Comparison of ENCODE assay signal across 8 cellular contexts in the genomic region with DNA sequence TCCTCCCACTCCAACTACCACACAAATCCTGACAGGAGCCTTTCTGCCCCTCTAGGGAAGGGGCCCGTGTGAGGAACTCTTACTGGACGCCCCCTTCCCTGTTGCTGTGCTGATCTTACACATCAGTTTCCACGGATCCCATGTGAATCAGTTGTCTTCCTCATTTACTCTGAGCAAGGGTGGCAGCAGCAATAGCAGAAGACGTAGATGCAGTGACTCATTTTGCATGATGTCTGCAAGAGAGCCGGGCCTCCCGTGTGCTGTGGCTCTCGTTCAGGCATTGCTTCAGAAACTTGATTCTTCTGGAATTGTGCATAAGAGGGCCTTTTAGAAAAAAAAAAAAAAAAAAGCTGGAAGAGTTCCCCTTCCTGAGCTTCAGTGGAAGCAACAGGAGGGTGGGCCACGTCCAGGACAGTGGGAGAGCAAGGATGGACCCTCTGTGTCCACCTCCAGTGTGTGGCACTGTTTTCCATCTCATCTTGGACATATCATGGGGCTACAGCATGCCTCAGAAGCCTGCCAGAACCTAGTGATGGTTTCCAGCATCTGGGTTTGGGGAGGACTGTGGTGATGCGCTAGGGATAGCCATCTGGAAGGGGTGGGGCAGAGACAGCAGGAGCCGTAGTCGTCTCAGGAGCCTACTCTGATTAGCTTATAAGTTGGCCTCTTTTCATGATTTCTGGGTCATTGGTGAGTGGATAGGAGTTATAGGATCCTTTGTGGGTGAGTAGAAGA.
A peak's percentile ranks its signal among the peaks of the same experiment; 100 is the strongest.
DNase-seq lines count a peak whose midpoint lies in the region; FAIRE-seq and TF ChIP-seq lines count a peak whose summit lies in the region.

No MANE protein-coding gene starts in this region.

- peaks cover 28 to 29% of the 10 kb centered on the region in 2 experiments for H3K4me1 ChIP-seq in SK-N-SH (ENCODE audit: control insufficient read depth in 1 of 2, insufficient read depth in 2 of 2, low read depth in 1 of 2, low read length in 1 of 2)
- peaks cover 12% of the 10 kb centered on the region for H3K4me1 ChIP-seq in SJCRH30
- H3K4me1 ChIP-seq in H9 (ENCODE audit: insufficient read depth, low read length), result no peaks in the 10 kb centered on the region

- no peaks in the 10 kb centered on the region for H3K36me3 Mint-ChIP-seq in H9 (ENCODE audit: insufficient read depth in 1 of 3, low read depth in 3 of 3)

- CTCF ChIA-PET in SK-N-SH (lab: Yijun Ruan, JAX), result interaction anchor here (1.7 kb wide), 1 partner anchor 9 kb away, joined by 3 read pairs; no protein-coding TSS in a partner anchor

- H3K18ac ChIP-seq in H9 (ENCODE audit: insufficient read length, low read depth, low read length), result no peak overlapping the region

- H3K4me3 Mint-ChIP-seq in H9, result no peak overlapping the region

- no peak for FAIRE-seq in D721Med (lab: Jason Lieb, UNC)

- DNase-seq in DMS 273 treated with DMSO at 0.1 percent for 48 hours (lab: John Stamatoyannopoulos, UW) (peak; percentile 50), SK-N-SH (peak; percentile 38), fibroblast of pulmonary artery (ENCODE audit: low read depth) (peak; percentile 93), posterior cingulate gyrus (peak in 6 of 10 donors; percentile 14 to 81 (median 50)), SJCRH30 (no peak), D721Med (ENCODE audit: insufficient read length, low spot score) (no peak), H9 (no peak)
- DNase-seq in stimulated activated CD4-positive, alpha-beta T cell treated with anti-CD3 and anti-CD28 coated beads, Interleukin-12 subunit alpha, Interleukin-12 subunit beta, amount 100 ng/mL, for 4 hours, result no peak

- H2AK5ac ChIP-seq in H9 (ENCODE audit: insufficient read length, low read length), result no peak overlapping the region

- H3K9me3 ChIP-seq in SK-N-SH (no peaks in the 10 kb centered on the region), SJCRH30 (replicated peaks) (no peaks in the 10 kb centered on the region), H9 (ENCODE audit: control insufficient read depth, low read depth, low read length) (no peaks in the 10 kb centered on the region)

- WGBS in SK-N-SH (ENCODE audit: low lambda C conversion rate), result 28% methylated on average over 11 of the region's 11 CpGs
- WGBS in H9 (ENCODE audit: extremely low coverage, insufficient read length, low lambda C conversion rate), result no CpG with 5 or more reads among the region's 11 CpGs

- no peak overlapping the region for H2BK5ac ChIP-seq in H9 (ENCODE audit: insufficient read length, low read length)

- no peak overlapping the region for H2BK12ac ChIP-seq in H9 (ENCODE audit: insufficient read length, low read depth, low read length)

- H4K8ac ChIP-seq in H9 (replicated peaks; ENCODE audit: insufficient read length, low read depth, low read length), result no peak overlapping the region

- no peak overlapping the region for H2BK20ac ChIP-seq in H9 (ENCODE audit: low read depth, low read length, poor library complexity, severe bottlenecking)

- no peaks in the 10 kb centered on the region for H3K9me2 ChIP-seq in SK-N-SH

- no peak overlapping the region for H2BK120ac ChIP-seq in H9 (ENCODE audit: low read depth, low read length, poor library complexity, severe bottlenecking)

- H3K56ac ChIP-seq in H9 (ENCODE audit: insufficient read length, low read depth, low read length), result no peak overlapping the region

- no peak overlapping the region for H3K23ac ChIP-seq in H9 (ENCODE audit: insufficient read length, low read depth, low read length)

- no peaks in the 10 kb centered on the region for H3K27me3 ChIP-seq in SK-N-SH (ENCODE audit: insufficient read depth)
- no peaks in the 10 kb centered on the region for H3K27me3 ChIP-seq in SJCRH30
- H3K27me3 ChIP-seq in H9 (ENCODE audit: insufficient read depth, low read length), result no peaks in the 10 kb centered on the region

- H3K36me3 ChIP-seq in SK-N-SH (replicated peaks in 1 of 2; ENCODE audit: control insufficient read depth in 1 of 2, insufficient read depth in 2 of 2, low read length in 1 of 2) (no peaks in the 10 kb centered on the region), SJCRH30 (no peaks in the 10 kb centered on the region)

- intact Hi-C loops in posterior cingulate gyrus (cut with DNase I), result no loop called here

- H3K79me2 ChIP-seq in SK-N-SH (ENCODE audit: insufficient read depth), result peaks cover 92% of the 10 kb centered on the region
- no peaks in the 10 kb centered on the region; the same call in 1 of the 2 replicates for H3K79me2 ChIP-seq in H9 (ENCODE audit: insufficient read depth, low read length)

- POLR2A ChIA-PET in SK-N-SH (lab: Yijun Ruan, JAX), result no interaction called here

- H3K27ac ChIP-seq in SK-N-SH (ENCODE audit: low read depth in 2 of 2, low read length in 1 of 2) (peak overlapping the region; percentile 43 to 88; a peak in 3 of 4 replicates), SJCRH30 (no peak overlapping the region), H9 (ENCODE audit: insufficient read length, low read depth, low read length) (no peak overlapping the region)

- H3K9ac ChIP-seq in SK-N-SH (peak overlapping the region; percentile 49; the same call in 1 of the 2 replicates), H9 (ENCODE audit: extremely low read depth, insufficient read length, low read length) (no peak overlapping the region)

- no peaks in the 10 kb centered on the region for H3K79me1 ChIP-seq in H9 (ENCODE audit: insufficient read depth, low read depth, low read length, poor library complexity, severe bottlenecking)

- H3K23me2 ChIP-seq in H9 (ENCODE audit: insufficient read length, low read depth, low read length, poor library complexity, severe bottlenecking), result no peaks in the 10 kb centered on the region

- no peak overlapping the region for H2BK15ac ChIP-seq in H9 (ENCODE audit: low read depth, low read length)

- H2AFZ ChIP-seq in SK-N-SH (ENCODE audit: low read depth) (no peak overlapping the region), H9 (ENCODE audit: low read length) (no peak overlapping the region)

- peaks cover 12% of the 10 kb centered on the region for H3F3A ChIP-seq in SK-N-SH (replicated peaks; ENCODE audit: insufficient read depth)

- TF ChIP-seq EP300 in SK-N-SH (IDR thresholded peaks at IDR 0.05; ENCODE audit: borderline replicate concordance in 1 of 2, low read depth in 1 of 2, low read length in 1 of 2), result 0 out of 4 replicates have a peak, but pooled peaks of 1 of the 2 experiments have one; percentile 15

- H3K4ac ChIP-seq in H9 (ENCODE audit: low read depth, low read length), result no peak overlapping the region

- peak overlapping the region in 1 of 3 experiments; percentile 61; a peak in 2 of 7 replicates for H3K27ac Mint-ChIP-seq in H9

- H3K27me3 Mint-ChIP-seq in H9 (ENCODE audit: low read depth), result no peaks in the 10 kb centered on the region

- no peak overlapping the region for H3T11ph ChIP-seq in H9 (ENCODE audit: low read length)

- H4K91ac ChIP-seq in H9 (ENCODE audit: insufficient read length, low read depth, low read length), result no peak overlapping the region

- H4K5ac ChIP-seq in H9 (ENCODE audit: insufficient read length, low read depth, low read length), result no peak overlapping the region

- no peak overlapping the region for H3K14ac ChIP-seq in H9 (ENCODE audit: insufficient read depth, low read length)

- H3K4me3 ChIP-seq in SK-N-SH (ENCODE audit: low read depth in 2 of 2, low read length in 1 of 2), result peak overlapping the region in 1 of 2 experiments; percentile 27; a peak in 1 of 4 replicates
- no peak overlapping the region for H3K4me3 ChIP-seq in fibroblast of pulmonary artery (replicated peaks; ENCODE audit: low read depth, low read length)
- no peak overlapping the region for H3K4me3 ChIP-seq in SJCRH30

- H3K4me2 ChIP-seq in SK-N-SH (peak overlapping the region; percentile 77), H9 (ENCODE audit: insufficient read depth, insufficient read length, low read length) (no peak overlapping the region)

- peak; percentile 53 for TF ChIP-seq RAD21 in SK-N-SH (IDR thresholded peaks at IDR 0.05; ENCODE audit: low read length)

- H4K20me1 ChIP-seq in SK-N-SH (ENCODE audit: insufficient read depth) (peaks cover 57% of the 10 kb centered on the region), H9 (ENCODE audit: control insufficient read depth, insufficient read depth, insufficient read length) (no peaks in the 10 kb centered on the region)

- H3K4me1 Mint-ChIP-seq in H9, result peaks cover 37 to 38% of the 10 kb centered on the region in 2 experiments

- no peaks in the 10 kb centered on the region for H3K9me3 Mint-ChIP-seq in H9

- peak; percentile 45 for TF ChIP-seq CTCF in SK-N-SH (IDR thresholded peaks at IDR 0.05)
- TF ChIP-seq CTCF in fibroblast of pulmonary artery (IDR thresholded peaks at IDR 0.05; ENCODE audit: low read length, missing control alignments), result peak; percentile 15
- TF ChIP-seq CTCF in D721Med (IDR thresholded peaks at IDR 0.05; ENCODE audit: insufficient read depth, missing control alignments), result no peak
- no peak for TF ChIP-seq CTCF in H9 (conservative IDR thresholded peaks at IDR 0.05)

TF ChIP-seq in SK-N-SH, 30 proteins besides CTCF, POLR2A, EP300 and RAD21:
- TF ChIP-seq, protein P1, sequence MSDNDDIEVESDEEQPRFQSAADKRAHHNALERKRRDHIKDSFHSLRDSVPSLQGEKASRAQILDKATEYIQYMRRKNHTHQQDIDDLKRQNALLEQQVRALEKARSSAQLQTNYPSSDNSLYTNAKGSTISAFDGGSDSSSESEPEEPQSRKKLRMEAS (IDR thresholded peaks at IDR 0.05; ENCODE audit: low read depth), result 0 out of 2 replicates have a peak, but pooled peaks have one; percentile 41
- TF ChIP-seq TCF12 (IDR thresholded peaks at IDR 0.05) (peak; percentile 75), EZH2phosphoT487 (IDR thresholded peaks at IDR 0.05; ENCODE audit: borderline replicate concordance, low read depth) (no peak), NFIC (IDR thresholded peaks at IDR 0.05; ENCODE audit: borderline replicate concordance) (no peak; the same call in 1 of the 2 replicates), TAF1 (IDR thresholded peaks at IDR 0.05; ENCODE audit: borderline replicate concordance, low read depth, low read length) (0 out of 2 replicates have a peak, but pooled peaks have one; percentile 21), FOSL2 (IDR thresholded peaks at IDR 0.05; ENCODE audit: borderline replicate concordance, low read depth) (peak; percentile 77; the same call in 1 of the 2 replicates), SMC3 (IDR thresholded peaks at IDR 0.05; ENCODE audit: low read depth, low read length) (peak; percentile 8; the same call in 1 of the 2 replicates)
- TF ChIP-seq, protein P2, sequence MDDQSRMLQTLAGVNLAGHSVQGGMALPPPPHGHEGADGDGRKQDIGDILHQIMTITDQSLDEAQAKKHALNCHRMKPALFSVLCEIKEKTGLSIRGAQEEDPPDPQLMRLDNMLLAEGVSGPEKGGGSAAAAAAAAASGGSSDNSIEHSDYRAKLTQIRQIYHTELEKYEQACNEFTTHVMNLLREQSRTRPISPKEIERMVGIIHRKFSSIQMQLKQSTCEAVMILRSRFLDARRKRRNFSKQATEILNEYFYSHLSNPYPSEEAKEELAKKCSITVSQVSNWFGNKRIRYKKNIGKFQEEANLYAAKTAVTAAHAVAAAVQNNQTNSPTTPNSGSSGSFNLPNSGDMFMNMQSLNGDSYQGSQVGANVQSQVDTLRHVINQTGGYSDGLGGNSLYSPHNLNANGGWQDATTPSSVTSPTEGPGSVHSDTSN (IDR thresholded peaks at IDR 0.05), result peak; percentile 27; the same call in 1 of the 2 replicates

Comparison
In these comparisons a context has a peak if more than half of its experiments do, and no peak if none do; other contexts are left out.
1. DNase-seq: peak in DMS 273 treated with DMSO at 0.1 percent for 48 hours (single experiment), SK-N-SH (single experiment), fibroblast of pulmonary artery (single experiment) and posterior cingulate gyrus (6 of 10); none in SJCRH30 (0 of 2), D721Med (single experiment), H9 (single experiment) and stimulated activated CD4-positive, alpha-beta T cell treated with anti-CD3 and anti-CD28 coated beads, Interleukin-12 subunit alpha, Interleukin-12 subunit beta, amount 100 ng/mL, for 4 hours (single experiment).
2. H3K27ac ChIP-seq: peak in SK-N-SH (2 of 2); none in SJCRH30 (single experiment) and H9 (single experiment).
3. CTCF ChIP-seq: peak in SK-N-SH (single experiment) and fibroblast of pulmonary artery (single experiment); none in D721Med (single experiment) and H9 (single experiment).